Comparison of ENCODE assay signal across 6 cellular contexts in the genomic region with DNA sequence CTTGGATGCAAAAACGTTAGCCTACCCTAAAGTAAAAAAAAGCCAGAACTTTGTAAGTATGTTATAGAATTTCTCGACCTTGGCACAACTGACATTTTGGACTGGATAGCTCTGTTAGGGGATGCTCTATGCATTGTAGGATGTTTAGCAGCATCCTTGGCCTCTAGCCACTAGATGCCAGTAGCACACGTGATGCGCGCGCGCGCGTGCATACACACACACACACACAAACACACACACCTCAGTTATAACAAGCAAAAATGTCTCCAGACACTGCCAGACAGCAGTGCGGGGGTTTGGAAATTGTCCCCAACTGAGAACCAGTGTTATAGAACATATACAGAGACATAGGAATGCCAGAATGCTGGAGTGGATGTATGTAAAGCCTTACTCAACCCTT.
"Had no signal": no experiment of that assay in that cellular context is flagged by ENCODE, and none has a peak within 500 bp of the region (broad histone marks: within the 10 kb centered on the region; RNA-seq: fewer than 3 reads in every experiment).

No MANE protein-coding gene starts in this region.

- H3K4me3 ChIP-seq: GM23338, K562 had no signal

- DNase-seq: H9, HCEC 1CT, HFFc6, IMR-90 had no signal

- ATAC-seq: GM23338, K562 had no signal
